Comparison of ENCODE assay signal across 1 cellular context in the genomic region with DNA sequence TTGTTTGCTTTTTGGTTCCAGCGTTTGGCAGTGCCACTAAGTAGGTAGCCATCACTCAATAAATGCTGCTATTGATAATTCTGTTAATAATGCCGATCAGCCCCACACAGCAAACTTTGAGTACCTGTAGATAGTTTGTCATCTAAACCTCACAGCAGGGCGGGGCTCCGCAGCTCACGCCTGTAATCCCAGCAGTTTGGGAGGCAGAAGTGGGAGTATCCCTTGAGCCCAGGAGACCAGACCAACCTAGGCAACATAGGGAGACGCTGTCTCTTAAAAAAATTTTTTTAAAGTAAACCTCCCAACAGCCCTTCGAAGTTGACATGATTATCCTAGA.
A peak's percentile ranks its signal among the peaks of the same experiment; 100 is the strongest.
TF ChIP-seq lines count a peak whose summit lies in the region.

No MANE protein-coding gene starts in this region.

TF ChIP-seq in HepG2, 621 proteins besides CTCF, POLR2A, EP300 and RAD21 (continued from another document):
- TF ChIP-seq, protein P1, sequence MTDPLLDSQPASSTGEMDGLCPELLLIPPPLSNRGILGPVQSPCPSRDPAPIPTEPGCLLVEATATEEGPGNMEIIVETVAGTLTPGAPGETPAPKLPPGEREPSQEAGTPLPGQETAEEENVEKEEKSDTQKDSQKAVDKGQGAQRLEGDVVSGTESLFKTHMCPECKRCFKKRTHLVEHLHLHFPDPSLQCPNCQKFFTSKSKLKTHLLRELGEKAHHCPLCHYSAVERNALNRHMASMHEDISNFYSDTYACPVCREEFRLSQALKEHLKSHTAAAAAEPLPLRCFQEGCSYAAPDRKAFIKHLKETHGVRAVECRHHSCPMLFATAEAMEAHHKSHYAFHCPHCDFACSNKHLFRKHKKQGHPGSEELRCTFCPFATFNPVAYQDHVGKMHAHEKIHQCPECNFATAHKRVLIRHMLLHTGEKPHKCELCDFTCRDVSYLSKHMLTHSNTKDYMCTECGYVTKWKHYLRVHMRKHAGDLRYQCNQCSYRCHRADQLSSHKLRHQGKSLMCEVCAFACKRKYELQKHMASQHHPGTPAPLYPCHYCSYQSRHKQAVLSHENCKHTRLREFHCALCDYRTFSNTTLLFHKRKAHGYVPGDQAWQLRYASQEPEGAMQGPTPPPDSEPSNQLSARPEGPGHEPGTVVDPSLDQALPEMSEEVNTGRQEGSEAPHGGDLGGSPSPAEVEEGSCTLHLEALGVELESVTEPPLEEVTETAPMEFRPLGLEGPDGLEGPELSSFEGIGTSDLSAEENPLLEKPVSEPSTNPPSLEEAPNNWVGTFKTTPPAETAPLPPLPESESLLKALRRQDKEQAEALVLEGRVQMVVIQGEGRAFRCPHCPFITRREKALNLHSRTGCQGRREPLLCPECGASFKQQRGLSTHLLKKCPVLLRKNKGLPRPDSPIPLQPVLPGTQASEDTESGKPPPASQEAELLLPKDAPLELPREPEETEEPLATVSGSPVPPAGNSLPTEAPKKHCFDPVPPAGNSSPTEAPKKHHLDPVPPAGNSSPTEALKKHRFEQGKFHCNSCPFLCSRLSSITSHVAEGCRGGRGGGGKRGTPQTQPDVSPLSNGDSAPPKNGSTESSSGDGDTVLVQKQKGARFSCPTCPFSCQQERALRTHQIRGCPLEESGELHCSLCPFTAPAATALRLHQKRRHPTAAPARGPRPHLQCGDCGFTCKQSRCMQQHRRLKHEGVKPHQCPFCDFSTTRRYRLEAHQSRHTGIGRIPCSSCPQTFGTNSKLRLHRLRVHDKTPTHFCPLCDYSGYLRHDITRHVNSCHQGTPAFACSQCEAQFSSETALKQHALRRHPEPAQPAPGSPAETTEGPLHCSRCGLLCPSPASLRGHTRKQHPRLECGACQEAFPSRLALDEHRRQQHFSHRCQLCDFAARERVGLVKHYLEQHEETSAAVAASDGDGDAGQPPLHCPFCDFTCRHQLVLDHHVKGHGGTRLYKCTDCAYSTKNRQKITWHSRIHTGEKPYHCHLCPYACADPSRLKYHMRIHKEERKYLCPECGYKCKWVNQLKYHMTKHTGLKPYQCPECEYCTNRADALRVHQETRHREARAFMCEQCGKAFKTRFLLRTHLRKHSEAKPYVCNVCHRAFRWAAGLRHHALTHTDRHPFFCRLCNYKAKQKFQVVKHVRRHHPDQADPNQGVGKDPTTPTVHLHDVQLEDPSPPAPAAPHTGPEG (CRISPR knock-in tag; IDR thresholded peaks at IDR 0.05), result no peak
- TF ChIP-seq, protein P2, sequence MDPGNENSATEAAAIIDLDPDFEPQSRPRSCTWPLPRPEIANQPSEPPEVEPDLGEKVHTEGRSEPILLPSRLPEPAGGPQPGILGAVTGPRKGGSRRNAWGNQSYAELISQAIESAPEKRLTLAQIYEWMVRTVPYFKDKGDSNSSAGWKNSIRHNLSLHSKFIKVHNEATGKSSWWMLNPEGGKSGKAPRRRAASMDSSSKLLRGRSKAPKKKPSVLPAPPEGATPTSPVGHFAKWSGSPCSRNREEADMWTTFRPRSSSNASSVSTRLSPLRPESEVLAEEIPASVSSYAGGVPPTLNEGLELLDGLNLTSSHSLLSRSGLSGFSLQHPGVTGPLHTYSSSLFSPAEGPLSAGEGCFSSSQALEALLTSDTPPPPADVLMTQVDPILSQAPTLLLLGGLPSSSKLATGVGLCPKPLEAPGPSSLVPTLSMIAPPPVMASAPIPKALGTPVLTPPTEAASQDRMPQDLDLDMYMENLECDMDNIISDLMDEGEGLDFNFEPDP (CRISPR knock-in tag; conservative IDR thresholded peaks at IDR 0.05), result 0 out of 2 replicates have a peak, but pooled peaks have one; percentile 50
- TF ChIP-seq SIX1 (CRISPR knock-in tag; IDR thresholded peaks at IDR 0.05; ENCODE audit: borderline replicate concordance) (no peak), CENPT (CRISPR knock-in tag; IDR thresholded peaks at IDR 0.05; ENCODE audit: low read depth) (no peak), RARG (CRISPR knock-in tag; IDR thresholded peaks at IDR 0.05; ENCODE audit: low read depth) (0 out of 2 replicates have a peak, but pooled peaks have one; percentile 17), ZKSCAN1 (IDR thresholded peaks at IDR 0.05; ENCODE audit: low read length) (no peak), MEF2D (CRISPR knock-in tag; IDR thresholded peaks at IDR 0.05) (no peak), ZNF543 (CRISPR knock-in tag; IDR thresholded peaks at IDR 0.05) (0 out of 2 replicates have a peak, but pooled peaks have one; percentile 0), CBX1 (IDR thresholded peaks at IDR 0.05; ENCODE audit: low read depth) (no peak), ADNP (CRISPR knock-in tag; IDR thresholded peaks at IDR 0.05) (no peak), ZMYM4 (CRISPR knock-in tag; IDR thresholded peaks at IDR 0.05) (peak; percentile 25; the same call in 1 of the 2 replicates), ZNF282 (IDR thresholded peaks at IDR 0.05; ENCODE audit: partially characterized antibody) (no peak), ZBTB21 (CRISPR knock-in tag; IDR thresholded peaks at IDR 0.05) (0 out of 2 replicates have a peak, but pooled peaks have one; percentile 2), ZFP36 (IDR thresholded peaks at IDR 0.05; ENCODE audit: borderline replicate concordance, low read depth, low read length, partially characterized antibody) (no peak), NONO (IDR thresholded peaks at IDR 0.05) (no peak), NONO (CRISPR knock-in tag; conservative IDR thresholded peaks at IDR 0.05) (no peak; the same call in 1 of the 2 replicates), GTF3A (CRISPR knock-in tag; conservative IDR thresholded peaks at IDR 0.05) (no peak), GFI1 (CRISPR knock-in tag; IDR thresholded peaks at IDR 0.05; ENCODE audit: borderline replicate concordance) (no peak), ZNF720 (CRISPR knock-in tag; IDR thresholded peaks at IDR 0.05) (no peak), JUND (CRISPR knock-in tag; IDR thresholded peaks at IDR 0.05) (no peak), ELF1 (CRISPR knock-in tag; IDR thresholded peaks at IDR 0.05) (no peak), BORCS8-MEF2B (CRISPR knock-in tag; IDR thresholded peaks at IDR 0.05) (no peak)
- TF ChIP-seq, protein P3, sequence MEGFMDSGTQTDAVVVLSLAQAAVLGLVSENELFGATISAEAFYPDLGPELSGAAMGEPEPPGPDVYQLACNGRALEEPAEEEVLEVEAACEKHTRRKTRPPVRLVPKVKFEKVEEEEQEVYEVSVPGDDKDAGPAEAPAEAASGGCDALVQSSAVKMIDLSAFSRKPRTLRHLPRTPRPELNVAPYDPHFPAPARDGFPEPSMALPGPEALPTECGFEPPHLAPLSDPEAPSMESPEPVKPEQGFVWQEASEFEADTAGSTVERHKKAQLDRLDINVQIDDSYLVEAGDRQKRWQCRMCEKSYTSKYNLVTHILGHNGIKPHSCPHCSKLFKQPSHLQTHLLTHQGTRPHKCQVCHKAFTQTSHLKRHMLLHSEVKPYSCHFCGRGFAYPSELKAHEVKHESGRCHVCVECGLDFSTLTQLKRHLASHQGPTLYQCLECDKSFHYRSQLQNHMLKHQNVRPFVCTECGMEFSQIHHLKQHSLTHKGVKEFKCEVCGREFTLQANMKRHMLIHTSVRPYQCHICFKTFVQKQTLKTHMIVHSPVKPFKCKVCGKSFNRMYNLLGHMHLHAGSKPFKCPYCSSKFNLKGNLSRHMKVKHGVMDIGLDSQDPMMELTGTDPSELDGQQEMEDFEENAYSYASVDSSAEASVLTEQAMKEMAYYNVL (CRISPR knock-in tag; IDR thresholded peaks at IDR 0.05; ENCODE audit: borderline replicate concordance), result no peak
- TF ChIP-seq, protein P4, sequence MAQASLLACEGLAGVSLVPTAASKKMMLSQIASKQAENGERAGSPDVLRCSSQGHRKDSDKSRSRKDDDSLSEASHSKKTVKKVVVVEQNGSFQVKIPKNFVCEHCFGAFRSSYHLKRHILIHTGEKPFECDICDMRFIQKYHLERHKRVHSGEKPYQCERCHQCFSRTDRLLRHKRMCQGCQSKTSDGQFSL (CRISPR knock-in tag; IDR thresholded peaks at IDR 0.05), result no peak
- TF ChIP-seq, protein P5, sequence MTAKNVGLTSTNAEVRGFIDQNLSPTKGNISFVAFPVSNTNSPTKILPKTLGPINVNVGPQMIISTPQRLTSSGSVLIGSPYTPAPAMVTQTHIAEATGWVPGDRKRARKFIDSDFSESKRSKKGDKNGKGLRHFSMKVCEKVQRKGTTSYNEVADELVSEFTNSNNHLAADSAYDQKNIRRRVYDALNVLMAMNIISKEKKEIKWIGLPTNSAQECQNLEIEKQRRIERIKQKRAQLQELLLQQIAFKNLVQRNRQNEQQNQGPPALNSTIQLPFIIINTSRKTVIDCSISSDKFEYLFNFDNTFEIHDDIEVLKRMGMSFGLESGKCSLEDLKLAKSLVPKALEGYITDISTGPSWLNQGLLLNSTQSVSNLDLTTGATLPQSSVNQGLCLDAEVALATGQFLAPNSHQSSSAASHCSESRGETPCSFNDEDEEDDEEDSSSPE (CRISPR knock-in tag; IDR thresholded peaks at IDR 0.05), result no peak
- TF ChIP-seq, protein P6, sequence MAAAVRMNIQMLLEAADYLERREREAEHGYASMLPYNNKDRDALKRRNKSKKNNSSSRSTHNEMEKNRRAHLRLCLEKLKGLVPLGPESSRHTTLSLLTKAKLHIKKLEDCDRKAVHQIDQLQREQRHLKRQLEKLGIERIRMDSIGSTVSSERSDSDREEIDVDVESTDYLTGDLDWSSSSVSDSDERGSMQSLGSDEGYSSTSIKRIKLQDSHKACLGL (CRISPR knock-in tag; IDR thresholded peaks at IDR 0.05), result no peak
- TF ChIP-seq, protein P7, sequence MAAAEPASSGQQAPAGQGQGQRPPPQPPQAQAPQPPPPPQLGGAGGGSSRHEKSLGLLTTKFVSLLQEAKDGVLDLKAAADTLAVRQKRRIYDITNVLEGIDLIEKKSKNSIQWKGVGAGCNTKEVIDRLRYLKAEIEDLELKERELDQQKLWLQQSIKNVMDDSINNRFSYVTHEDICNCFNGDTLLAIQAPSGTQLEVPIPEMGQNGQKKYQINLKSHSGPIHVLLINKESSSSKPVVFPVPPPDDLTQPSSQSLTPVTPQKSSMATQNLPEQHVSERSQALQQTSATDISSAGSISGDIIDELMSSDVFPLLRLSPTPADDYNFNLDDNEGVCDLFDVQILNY (CRISPR knock-in tag; conservative IDR thresholded peaks at IDR 0.05), result no peak
- TF ChIP-seq, protein P8, sequence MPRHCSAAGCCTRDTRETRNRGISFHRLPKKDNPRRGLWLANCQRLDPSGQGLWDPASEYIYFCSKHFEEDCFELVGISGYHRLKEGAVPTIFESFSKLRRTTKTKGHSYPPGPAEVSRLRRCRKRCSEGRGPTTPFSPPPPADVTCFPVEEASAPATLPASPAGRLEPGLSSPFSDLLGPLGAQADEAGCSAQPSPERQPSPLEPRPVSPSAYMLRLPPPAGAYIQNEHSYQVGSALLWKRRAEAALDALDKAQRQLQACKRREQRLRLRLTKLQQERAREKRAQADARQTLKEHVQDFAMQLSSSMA (CRISPR knock-in tag; IDR thresholded peaks at IDR 0.05), result 0 out of 2 replicates have a peak, but pooled peaks have one; percentile 15
TF ChIP-seq in HepG2: peak in this region for 17.
